Comparison of ENCODE assay signal across 29 cellular contexts in the genomic region with DNA sequence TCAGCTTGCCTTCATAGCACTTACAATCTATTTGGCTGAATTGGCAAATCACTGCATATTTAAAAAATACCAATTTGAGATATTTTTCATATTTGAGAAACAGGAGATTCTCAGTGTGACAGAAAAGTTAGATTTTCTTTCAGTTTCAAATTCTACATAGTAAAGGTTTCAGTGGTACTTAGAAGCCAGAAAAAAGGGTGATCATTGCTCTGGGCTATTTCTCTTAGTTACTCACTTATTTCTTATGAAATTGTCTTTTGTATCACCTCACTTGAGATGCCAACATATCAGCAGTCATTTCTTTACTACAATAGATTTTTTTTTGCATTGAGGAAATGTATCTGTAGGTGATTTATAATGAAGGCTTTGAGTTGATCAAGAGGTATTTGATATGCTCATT.
"Had no signal": no experiment of that assay in that cellular context is flagged by ENCODE, and none has a peak within 500 bp of the region (broad histone marks: within the 10 kb centered on the region; RNA-seq: fewer than 3 reads in every experiment).

No MANE protein-coding gene starts in this region.

- H3K27ac Mint-ChIP-seq: immature natural killer cell; naive thymus-derived CD8-positive, alpha-beta T cell; nephron had no signal

- H3K4me1 Mint-ChIP-seq: immature natural killer cell, neural crest cell had no signal

- H3K36me3 ChIP-seq: left lung, lower lobe of right lung, pancreas, prostate gland, suprapubic skin, thoracic aorta, tibial artery, upper lobe of right lung had no signal

- DNase-seq: hypothalamus; immature natural killer cell; kidney; left colon; left lung; lower lobe of right lung; mammary epithelial cell; mesenchymal stem cell; naive thymus-derived CD8-positive, alpha-beta T cell; nucleus accumbens; pancreas; posterior cingulate gyrus; retina; right cardiac atrium; stimulated activated CD4-positive, alpha-beta T cell treated with anti-CD3 and anti-CD28 coated beads, Interleukin-12 subunit alpha, Interleukin-12 subunit beta, amount 100 ng/mL, for 4 hours; stimulated activated CD4-positive, alpha-beta T cell treated with anti-CD3 and anti-CD28 coated beads, Interleukin-15, amount 100 ng/mL, for 24 hours; stimulated activated CD4-positive, alpha-beta T cell treated with anti-CD3 and anti-CD28 coated beads, Interleukin-2, amount 100 ng/mL, for 24 hours; stimulated activated CD4-positive, alpha-beta T cell treated with anti-CD3 and anti-CD28 coated beads, Interleukin-4, amount 100 ng/mL, for 1 hour; stimulated activated naive CD4-positive, alpha-beta T cell treated with Interleukin-2 at 50 U/mL for 16 hours; tibial artery; trophoblast cell; upper lobe of right lung had no signal

- H3K4me3 ChIP-seq: left lung, lower lobe of right lung, pancreas, prostate gland, skin epidermis, suprapubic skin, thoracic aorta, tibial artery, upper lobe of right lung had no signal

- H3K4me3 Mint-ChIP-seq: immature natural killer cell; naive thymus-derived CD8-positive, alpha-beta T cell; neural crest cell had no signal

- H3K9me3 ChIP-seq: left lung, lower lobe of right lung, pancreas, prostate gland, suprapubic skin, thoracic aorta, tibial artery, upper lobe of right lung had no signal

- H3K4me1 ChIP-seq: left lung, lower lobe of right lung, pancreas, prostate gland, suprapubic skin, tibial artery, upper lobe of right lung had no signal

- ATAC-seq: left colon; left lung; lower lobe of right lung; naive thymus-derived CD8-positive, alpha-beta T cell; pancreas; right cardiac atrium; sciatic nerve; upper lobe of right lung had no signal

- H3K9me3 Mint-ChIP-seq: naive thymus-derived CD8-positive, alpha-beta T cell had no signal

- H3K27me3 ChIP-seq: left lung, pancreas, suprapubic skin, tibial artery, upper lobe of right lung had no signal

- H3K36me3 Mint-ChIP-seq: immature natural killer cell; naive thymus-derived CD8-positive, alpha-beta T cell had no signal

- H3K27ac ChIP-seq: left lung, lower lobe of right lung, pancreas, prostate gland, skin epidermis, suprapubic skin, thoracic aorta, tibial artery, upper lobe of right lung had no signal
